ENCODE assay signal across 17 cellular contexts in the genomic region with DNA sequence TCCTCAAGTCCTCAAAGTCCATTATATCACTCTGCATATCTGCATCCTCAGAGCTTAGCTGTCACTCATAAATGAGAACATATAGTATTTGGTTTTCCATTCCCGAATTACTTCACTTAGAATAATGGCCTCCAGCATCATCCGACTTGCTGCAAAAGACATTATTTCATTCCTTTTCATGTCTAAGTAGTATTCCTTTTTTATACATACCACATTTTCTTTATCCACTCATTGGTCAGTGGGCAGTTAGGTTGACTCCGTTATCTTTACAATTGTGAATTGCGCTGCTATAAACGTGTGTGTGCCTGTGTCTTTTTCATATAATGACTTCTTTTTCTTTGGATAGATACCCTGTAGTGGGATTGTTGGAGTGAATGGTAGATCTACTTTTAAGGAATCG.
DNase-seq lines count a peak whose midpoint lies in the region; ATAC-seq and TF ChIP-seq lines count a peak whose summit lies in the region.
"Had no signal": no experiment of that assay in that cellular context is flagged by ENCODE, and none has a peak within 500 bp of the region (broad histone marks: within the 10 kb centered on the region; RNA-seq: fewer than 3 reads in every experiment).

No MANE protein-coding gene starts in this region.

- no peak overlapping the region for H2BK5ac ChIP-seq in mesendoderm (ENCODE audit: low read length)

- H3K79me1 ChIP-seq in mesendoderm (ENCODE audit: low read length), result no peaks in the 10 kb centered on the region

- DNase-seq in SK-N-SH, result no peak
- DNase-seq in WTC11 (ENCODE audit: low spot score), result no peak
- no peak for DNase-seq in mesendoderm
- DNase-seq in foreskin fibroblast, result no peak
- DNase-seq: AML-193; Caco-2; Calu3; CD4-positive, alpha-beta T cell; CD8-positive, alpha-beta T cell; DMS79 treated with DMSO at 0.1 percent for 48 hours; GF-D8 had no signal

- H3K4me3 Mint-ChIP-seq in WTC11, result no peak overlapping the region
- H3K4me3 Mint-ChIP-seq: B cell; CD4-positive, alpha-beta T cell; CD8-positive, alpha-beta T cell had no signal

- H3F3A ChIP-seq in SK-N-SH (replicated peaks; ENCODE audit: insufficient read depth), result no peaks in the 10 kb centered on the region

- POLR2A ChIA-PET in SK-N-SH (lab: Yijun Ruan, JAX), result no interaction called here
- POLR2A ChIA-PET in WTC11 (lab: Charles Lee), result no interaction called here

- H3K4me2 ChIP-seq in SK-N-SH, result no peak overlapping the region
- no peak overlapping the region for H3K4me2 ChIP-seq in mesendoderm (ENCODE audit: low read length)
- H3K4me2 ChIP-seq: A549; BLaER1 treated with 17β-estradiol and CSF1 and Interleukin-3, amounts not matched to agents 10 nM and 100 nM had no signal

- no peaks in the 10 kb centered on the region for H4K20me1 ChIP-seq in SK-N-SH (ENCODE audit: insufficient read depth)
- H4K20me1 ChIP-seq: BLaER1 treated with 17β-estradiol and CSF1 and Interleukin-3, amounts not matched to agents 10 nM and 100 nM had no signal

- no peak overlapping the region for H2BK120ac ChIP-seq in mesendoderm (ENCODE audit: low read depth, low read length)

- H3K27ac Mint-ChIP-seq in WTC11, result no peak overlapping the region
- H3K27ac Mint-ChIP-seq: B cell; CD4-positive, alpha-beta T cell; CD8-positive, alpha-beta T cell had no signal

- no peak overlapping the region for H3K27ac ChIP-seq in SK-N-SH (ENCODE audit: low read depth in 2 of 2, low read length in 1 of 2)
- H3K27ac ChIP-seq in mesendoderm (ENCODE audit: low read depth, low read length), result no peak overlapping the region
- H3K27ac ChIP-seq: 22Rv1; A549; BLaER1 treated with 17β-estradiol and CSF1 and Interleukin-3, amounts not matched to agents 10 nM and 100 nM; C4-2B had no signal

- H3K23ac ChIP-seq in mesendoderm (ENCODE audit: low read length), result no peak overlapping the region

- H3K36me3 ChIP-seq in SK-N-SH (replicated peaks in 1 of 2; ENCODE audit: control insufficient read depth in 1 of 2, insufficient read depth in 2 of 2, low read length in 1 of 2) (no peaks in the 10 kb centered on the region), mesendoderm (ENCODE audit: control insufficient read depth, insufficient read depth, low read length) (no peaks in the 10 kb centered on the region)
- H3K36me3 ChIP-seq: BLaER1 treated with 17β-estradiol and CSF1 and Interleukin-3, amounts not matched to agents 10 nM and 100 nM had no signal

- TF ChIP-seq CTCF in SK-N-SH (IDR thresholded peaks at IDR 0.05) (no peak), WTC11 (IDR thresholded peaks at IDR 0.05) (no peak), foreskin fibroblast (IDR thresholded peaks at IDR 0.05; ENCODE audit: low read depth, low read length) (no peak)

- WGBS in SK-N-SH (ENCODE audit: low lambda C conversion rate), result 67% methylated on average over 6 of the region's 6 CpGs
- no CpG with 5 or more reads among the region's 6 CpGs for WGBS in mesendoderm (ENCODE audit: extremely low coverage, insufficient coverage, low lambda C conversion rate)

- TF ChIP-seq EP300 in SK-N-SH (IDR thresholded peaks at IDR 0.05; ENCODE audit: borderline replicate concordance in 1 of 2, low read depth in 1 of 2, low read length in 1 of 2), result no peak

- no peak overlapping the region for H2AK5ac ChIP-seq in mesendoderm (ENCODE audit: low read length)

- H3K9me3 Mint-ChIP-seq in WTC11, result peaks cover 39% of the 10 kb centered on the region

- no peak overlapping the region for H3K56ac ChIP-seq in mesendoderm (ENCODE audit: low read length)

- no peak overlapping the region for H3K9ac ChIP-seq in SK-N-SH
- no peak overlapping the region for H3K9ac ChIP-seq in mesendoderm (ENCODE audit: low read length)
- H3K9ac ChIP-seq: BLaER1 treated with 17β-estradiol and CSF1 and Interleukin-3, amounts not matched to agents 10 nM and 100 nM had no signal

- H2AFZ ChIP-seq in SK-N-SH (ENCODE audit: low read depth), result no peak overlapping the region

- H3K9me3 ChIP-seq in SK-N-SH, result no peaks in the 10 kb centered on the region
- H3K9me3 ChIP-seq: Caco-2 had no signal

- H4K5ac ChIP-seq in mesendoderm (ENCODE audit: low read length), result no peak overlapping the region

- H3K79me2 ChIP-seq in SK-N-SH (ENCODE audit: insufficient read depth) (no peaks in the 10 kb centered on the region), mesendoderm (ENCODE audit: control insufficient read depth, insufficient read depth, low read length) (no peaks in the 10 kb centered on the region)

- H3K27me3 ChIP-seq in SK-N-SH (ENCODE audit: insufficient read depth) (no peaks in the 10 kb centered on the region), mesendoderm (ENCODE audit: insufficient read depth, low read length, poor library complexity) (no peaks in the 10 kb centered on the region)
- H3K27me3 ChIP-seq: BLaER1 treated with 17β-estradiol and CSF1 and Interleukin-3, amounts not matched to agents 10 nM and 100 nM had no signal

- no peak overlapping the region for H4K8ac ChIP-seq in mesendoderm (ENCODE audit: low read depth, low read length)

- H3K4me1 Mint-ChIP-seq in WTC11, result peaks cover 11% of the 10 kb centered on the region
- H3K4me1 Mint-ChIP-seq: B cell had no signal

- H3K18ac ChIP-seq in mesendoderm (ENCODE audit: low read length), result no peak overlapping the region

- H3K4me1 ChIP-seq in SK-N-SH (ENCODE audit: control insufficient read depth in 1 of 2, insufficient read depth in 2 of 2, low read depth in 1 of 2, low read length in 1 of 2), result no peaks in the 10 kb centered on the region
- H3K4me1 ChIP-seq in mesendoderm (ENCODE audit: control insufficient read depth, low read depth, low read length), result no peaks in the 10 kb centered on the region
- H3K4me1 ChIP-seq: A549; BLaER1 treated with 17β-estradiol and CSF1 and Interleukin-3, amounts not matched to agents 10 nM and 100 nM; Caco-2 had no signal

- H3K4me3 ChIP-seq in SK-N-SH (ENCODE audit: low read depth in 2 of 2, low read length in 1 of 2), result no peak overlapping the region
- H3K4me3 ChIP-seq in mesendoderm (ENCODE audit: low read length), result no peak overlapping the region
- no peak overlapping the region for H3K4me3 ChIP-seq in foreskin fibroblast (ENCODE audit: low read depth in 1 of 2, low read length in 2 of 2)
- H3K4me3 ChIP-seq: A549; BLaER1 treated with 17β-estradiol and CSF1 and Interleukin-3, amounts not matched to agents 10 nM and 100 nM had no signal

- CTCF ChIA-PET in SK-N-SH (lab: Yijun Ruan, JAX) (interaction anchor here (1.7 kb wide), 1 partner anchor 12 kb away, joined by 4 read pairs; no protein-coding TSS in a partner anchor), WTC11 (lab: Charles Lee) (no interaction called here)

- no peaks in the 10 kb centered on the region for H3K9me2 ChIP-seq in SK-N-SH

- H2BK15ac ChIP-seq in mesendoderm (replicated peaks; ENCODE audit: low read depth), result no peak overlapping the region

- ATAC-seq in SK-N-SH treated with all-trans-retinoic acid at 6 μM for 48 hours (no peak), WTC11 (no peak)
- ATAC-seq: A549; CD8-positive, alpha-beta T cell had no signal

- TF ChIP-seq RAD21 in SK-N-SH (IDR thresholded peaks at IDR 0.05; ENCODE audit: low read length), result no peak

- H3K27me3 Mint-ChIP-seq in WTC11 (ENCODE audit: low read depth), result no peaks in the 10 kb centered on the region

- H3K4ac ChIP-seq in mesendoderm (ENCODE audit: low read depth, low read length), result no peak overlapping the region

- H3K36me3 Mint-ChIP-seq in WTC11, result peaks cover 18% of the 10 kb centered on the region
- H3K36me3 Mint-ChIP-seq: CD8-positive, alpha-beta T cell had no signal

TF ChIP-seq in SK-N-SH treated with all-trans-retinoic acid at 6 μM for 48 hours, 23 proteins besides CTCF, POLR2A, EP300 and RAD21:
- TF ChIP-seq TOX (CRISPR knock-in tag; IDR thresholded peaks at IDR 0.05; ENCODE audit: borderline replicate concordance), result no peak
- TF ChIP-seq ZNF8 (CRISPR knock-in tag; IDR thresholded peaks at IDR 0.05), result peak; percentile 95

TF ChIP-seq in SK-N-SH, 30 proteins besides CTCF, POLR2A, EP300 and RAD21 (continues in another document):
- TF ChIP-seq FOXM1 (IDR thresholded peaks at IDR 0.05; ENCODE audit: low read depth) (no peak), SMC3 (IDR thresholded peaks at IDR 0.05; ENCODE audit: low read depth, low read length) (no peak), ZBTB33 (IDR thresholded peaks at IDR 0.05; ENCODE audit: borderline replicate concordance, low read depth) (no peak)

TF ChIP-seq in WTC11, 78 proteins besides CTCF, POLR2A, EP300 and RAD21:
- TF ChIP-seq GABPB1 (CRISPR knock-in tag; IDR thresholded peaks at IDR 0.05) (no peak), OVOL2 (CRISPR knock-in tag; IDR thresholded peaks at IDR 0.05; ENCODE audit: borderline replicate concordance) (no peak), CBFB (CRISPR knock-in tag; IDR thresholded peaks at IDR 0.05; ENCODE audit: low read depth) (no peak), FOXJ3 (CRISPR knock-in tag; IDR thresholded peaks at IDR 0.05; ENCODE audit: borderline replicate concordance) (no peak), NFATC4 (CRISPR knock-in tag; IDR thresholded peaks at IDR 0.05) (no peak), TEAD1 (CRISPR knock-in tag; IDR thresholded peaks at IDR 0.05) (no peak), GTF2I (CRISPR knock-in tag; conservative IDR thresholded peaks at IDR 0.05) (0 out of 2 replicates have a peak, but pooled peaks have one; percentile 4)
